10 cellular contexts compared by ENCODE assay signal in genomic region chr9:115209601-115210306, GRCh38.
DNase-seq lines count a peak whose midpoint lies in the region; ATAC-seq and TF ChIP-seq lines count a peak whose summit lies in the region.
"Had no signal": no experiment of that assay in that cellular context is flagged by ENCODE, and none has a peak within 500 bp of the region (broad histone marks: within the 10 kb centered on the region; RNA-seq: fewer than 3 reads in every experiment).

No MANE protein-coding gene starts in this region.

- DNase-seq in fibroblast of mammary gland (ENCODE audit: low read depth) (peak; percentile 27), DMS153 treated with DMSO at 0.1 percent for 48 hours (lab: John Stamatoyannopoulos, UW; ENCODE audit: unreplicated experiment) (no peak), H7 (no peak), activated gamma-delta T cell treated with Interleukin-2 at 50 U/mL for 16 hours (no peak), iPS-NIHi7 (ENCODE audit: extremely low spot score) (no peak)
- DNase-seq: hippocampal formation, NCI-H2081 had no signal

- ATAC-seq in GM18505 (IDR thresholded peaks at IDR 0.05; ENCODE audit: unreplicated experiment) (peak; percentile 58), GM21423 (IDR thresholded peaks at IDR 0.05; ENCODE audit: unreplicated experiment) (peak; percentile 43), HG03439 (IDR thresholded peaks at IDR 0.05; ENCODE audit: unreplicated experiment) (peak; percentile 64)

- H3K4me3 ChIP-seq in fibroblast of mammary gland (ENCODE audit: control insufficient read depth, low read depth, low read length) = no peak overlapping the region
- no peak overlapping the region for H3K4me3 ChIP-seq in H7 (ENCODE audit: insufficient read depth, low read depth, low read length)

- no peaks in the 10 kb centered on the region for H3K27me3 ChIP-seq in H7 (ENCODE audit: control insufficient read depth, insufficient read depth, low read length)

- TF ChIP-seq CTCF in fibroblast of mammary gland (conservative IDR thresholded peaks at IDR 0.05; ENCODE audit: control insufficient read depth, insufficient read depth, low read depth, low read length) = no peak

- no peak for TF ChIP-seq POLR2A in GM18505 (IDR thresholded peaks at IDR 0.05; ENCODE audit: borderline replicate concordance, extremely low read depth, insufficient read depth, insufficient read length)

- H3K36me3 ChIP-seq in H7 (replicated peaks; ENCODE audit: control insufficient read depth, insufficient read depth, low read length) = no peaks in the 10 kb centered on the region
